Comparison of ENCODE assay signal across 8 cellular contexts in genomic region chr10:48456361-48456804, GRCh38.
DNase-seq lines count a peak whose midpoint lies in the region; ATAC-seq and TF ChIP-seq lines count a peak whose summit lies in the region.

No MANE protein-coding gene starts in this region.

- no peaks in the 10 kb centered on the region for H3K36me3 Mint-ChIP-seq in neural progenitor cell

- H3K4me2 ChIP-seq in neural progenitor cell: no peak overlapping the region

- TF ChIP-seq CTCF in RWPE2 (IDR thresholded peaks at IDR 0.05; ENCODE audit: poor library complexity, severe bottlenecking) (no peak), neural progenitor cell (IDR thresholded peaks at IDR 0.05) (no peak)

- no peak overlapping the region for H3K4me3 Mint-ChIP-seq in neural progenitor cell

- peaks cover 2% of the 10 kb centered on the region for H3K4me1 Mint-ChIP-seq in neural progenitor cell

- no peak overlapping the region for H3K4me3 ChIP-seq in RWPE2 (ENCODE audit: severe bottlenecking)
- no peak overlapping the region for H3K4me3 ChIP-seq in neural progenitor cell

- H3F3A ChIP-seq in neural progenitor cell (ENCODE audit: low read depth): no peaks in the 10 kb centered on the region

- H3K27me3 ChIP-seq in RWPE2 (ENCODE audit: insufficient read depth, poor library complexity, severe bottlenecking): no peaks in the 10 kb centered on the region
- H3K27me3 ChIP-seq in neural progenitor cell: no peaks in the 10 kb centered on the region

- no peaks in the 10 kb centered on the region for H3K9me3 Mint-ChIP-seq in neural progenitor cell

- no peak overlapping the region for H2AFZ ChIP-seq in neural progenitor cell (replicated peaks)

- no peak for ATAC-seq in RWPE2 (ENCODE audit: low read depth)
- ATAC-seq in left cardiac atrium: peak; percentile 56 to 63
- ATAC-seq in HG02642 (IDR thresholded peaks at IDR 0.05; ENCODE audit: poor library complexity, unreplicated experiment): no peak

- H3K27me3 Mint-ChIP-seq in neural progenitor cell (ENCODE audit: insufficient read depth, low read depth): no peaks in the 10 kb centered on the region

- no peaks in the 10 kb centered on the region for H4K20me1 ChIP-seq in neural progenitor cell (ENCODE audit: low read depth)

- H3K4me1 ChIP-seq in RWPE2 (ENCODE audit: insufficient read depth, poor library complexity, severe bottlenecking) (no peaks in the 10 kb centered on the region), neural progenitor cell (peaks cover 6% of the 10 kb centered on the region)

- H3K9me3 ChIP-seq in RWPE2 (ENCODE audit: severe bottlenecking) (no peaks in the 10 kb centered on the region), neural progenitor cell (ENCODE audit: low read depth) (no peaks in the 10 kb centered on the region)

- H3K9ac ChIP-seq in neural progenitor cell: no peak overlapping the region

- H3K36me3 ChIP-seq in RWPE2 (ENCODE audit: low read depth) (no peaks in the 10 kb centered on the region), neural progenitor cell (no peaks in the 10 kb centered on the region)

- DNase-seq in NCI-H1105 treated with DMSO at 0.1 percent for 48 hours (lab: John Stamatoyannopoulos, UW) (peak; percentile 2), NCI-H1105 (lab: John Stamatoyannopoulos, UW) (no peak), RWPE2 (ENCODE audit: low spot score) (peak; percentile 31), left cardiac atrium (peak; percentile 56), renal cortical epithelial cell (ENCODE audit: low read depth) (peak; percentile 44), neural progenitor cell (ENCODE audit: low spot score) (no peak)
- no peak for DNase-seq in activated naive CD4-positive, alpha-beta T cell (lab: John Stamatoyannopoulos, UW)

- intact Hi-C loops in left cardiac atrium (cut with DNase I): no loop called here

- no peaks in the 10 kb centered on the region for H3K79me2 ChIP-seq in neural progenitor cell (ENCODE audit: low read depth)

- H3K27ac Mint-ChIP-seq in neural progenitor cell: no peak overlapping the region

- H3K27ac ChIP-seq in RWPE2 (ENCODE audit: poor library complexity, severe bottlenecking): no peak overlapping the region
- H3K27ac ChIP-seq in neural progenitor cell: no peak overlapping the region

Comparison
In these comparisons a context has a peak if more than half of its experiments do, and no peak if none do; other contexts are left out.
1. DNase-seq: peak in NCI-H1105 treated with DMSO at 0.1 percent for 48 hours (single experiment), RWPE2 (single experiment), left cardiac atrium (single experiment) and renal cortical epithelial cell (single experiment); none in NCI-H1105 (single experiment), activated naive CD4-positive, alpha-beta T cell (0 of 4) and neural progenitor cell (single experiment).
2. ATAC-seq: peak in left cardiac atrium (2 of 2); none in RWPE2 (single experiment) and HG02642 (single experiment).